ENCODE assay signal across 1 cellular context in genomic region chr20:3235661-3236324, GRCh38.
TF ChIP-seq lines count a peak whose summit lies in the region.

No MANE protein-coding gene starts in this region.

TF ChIP-seq in A549, 52 proteins besides CTCF, POLR2A, EP300 and RAD21 (continued from another document):
- no peak for TF ChIP-seq REST (IDR thresholded peaks at IDR 0.05)
- TF ChIP-seq EHMT2 (IDR thresholded peaks at IDR 0.05; ENCODE audit: low read depth) = no peak
- TF ChIP-seq RNF2 (IDR thresholded peaks at IDR 0.05; ENCODE audit: borderline replicate concordance, low read depth) = no peak
- TF ChIP-seq RCOR1 (IDR thresholded peaks at IDR 0.05; ENCODE audit: low read depth, low read length) = no peak
- TF ChIP-seq SREBF2 (IDR thresholded peaks at IDR 0.05) = no peak
- no peak for TF ChIP-seq CEBPB (IDR thresholded peaks at IDR 0.05)
- TF ChIP-seq NFE2L2 (conservative IDR thresholded peaks at IDR 0.05; ENCODE audit: low read length) = no peak
- peak; percentile 41; the same call in 1 of the 2 replicates for TF ChIP-seq KDM1A (IDR thresholded peaks at IDR 0.05; ENCODE audit: low read depth)
